8 cellular contexts compared by ENCODE assay signal in genomic region chr4:176320976-176321361, GRCh38. TPM values are rescaled to one million over a fixed set of nuclear protein-coding genes. Genes with fewer than 3 reads are reported as not detected.
A peak's percentile ranks its signal among the peaks of the same experiment; 100 is the strongest.
DNase-seq lines count a peak whose midpoint lies in the region; TF ChIP-seq lines count a peak whose summit lies in the region.

No MANE protein-coding gene starts in this region.

- no peaks in the 10 kb centered on the region for H3K9me3 Mint-ChIP-seq in nephron

- peak overlapping the region; percentile 92 to 96 (median 95) for H3K4me3 Mint-ChIP-seq in nephron

- in situ Hi-C loops in Caki2 (cut with HindIII; ENCODE audit: low pct_unique_long_range_greater_than_20kb, low sequenced_read_pairs): no loop called here

- H3K27ac Mint-ChIP-seq in nephron: peak overlapping the region; percentile 89 to 96 (median 95)

- intact Hi-C loops in dorsolateral prefrontal cortex (cut with DNase I): loop anchor here in 1 of 2 donors (1.0 kb wide), 1 partner anchor 126 kb away; the partner anchor contains the start of gene SPATA4

- no peaks in the 10 kb centered on the region for H3K27me3 Mint-ChIP-seq in nephron (ENCODE audit: low read depth)

- DNase-seq in Caki2 (ENCODE audit: low read depth) (peak; percentile 22), NAMALWA (ENCODE audit: low spot score) (peak; percentile 42), dorsolateral prefrontal cortex (no peak), NCI-H1436 treated with DMSO at 0.1 percent for 48 hours (lab: John Stamatoyannopoulos, UW) (no peak), pons (ENCODE audit: low spot score) (no peak), SIG-M5 treated with dmso at 0.1 percent for 504 hours (lab: John Stamatoyannopoulos, UW; ENCODE audit: unreplicated experiment) (no peak)
- DNase-seq in stimulated activated CD4-positive, alpha-beta T cell treated with anti-CD3 and anti-CD28 coated beads, Interleukin-2, amount 100 ng/mL, for 48 hours: no peak

- no peaks in the 10 kb centered on the region for H3K27me3 ChIP-seq in dorsolateral prefrontal cortex

- H3K27ac ChIP-seq in dorsolateral prefrontal cortex: peak overlapping the region in 57 of 59 donors; percentile 43 to 99 (median 94)

- peak in 1 of 56 donors; percentile 1 for TF ChIP-seq CTCF in dorsolateral prefrontal cortex (IDR thresholded peaks at IDR 0.05 in 54 of 56, conservative IDR thresholded peaks at IDR 0.05 in 2 of 56; ENCODE audit: low read depth in 1 of 56, partially characterized antibody in 56 of 56)
- no peak for TF ChIP-seq CTCF in nephron (IDR thresholded peaks at IDR 0.05; ENCODE audit: unreplicated experiment in 3 of 3)

- H3K4me1 Mint-ChIP-seq in nephron: peaks cover 28% of the 10 kb centered on the region

- no peaks in the 10 kb centered on the region for H3K36me3 Mint-ChIP-seq in nephron (ENCODE audit: low read depth)

- peak overlapping the region; percentile 60 to 97 (median 84) for H3K4me3 ChIP-seq in dorsolateral prefrontal cortex

RNA-seq across cellular contexts. Expression of gene SPCS3, which starts 1.2 kb away (rescaled TPM):
- 50.7 and 64.6 TPM in 2 replicates for total RNA-seq in Caki2 (2014; rRNA removed; shearing (Covaris generic); ENCODE audit: low replicate concordance)
- 100 to 1,000 TPM in 26 of 120 experiments, 10 to 100 TPM in 94; 65.9 to 118 (median 91.8) TPM for total RNA-seq in dorsolateral prefrontal cortex

RNA-seq across cellular contexts. Expression of gene ASB5, which starts 51.9 kb away (rescaled TPM):
- not detected in 2 replicates for total RNA-seq in Caki2 (2014; rRNA removed; shearing (Covaris generic); ENCODE audit: low replicate concordance)
- 1 to 10 TPM in 17 of 120 experiments, under 1 TPM in 95, not detected in 8; 0.13 to 2.0 (median 0.70) TPM for total RNA-seq in dorsolateral prefrontal cortex

Comparison
In these comparisons a context has a peak if more than half of its experiments do, and no peak if none do; other contexts are left out.
1. DNase-seq: peak in Caki2 (single experiment) and NAMALWA (single experiment); none in dorsolateral prefrontal cortex (0 of 10), stimulated activated CD4-positive, alpha-beta T cell treated with anti-CD3 and anti-CD28 coated beads, Interleukin-2, amount 100 ng/mL, for 48 hours (0 of 2), NCI-H1436 treated with DMSO at 0.1 percent for 48 hours (single experiment), pons (single experiment) and SIG-M5 treated with dmso at 0.1 percent for 504 hours (single experiment).